24 cellular contexts compared by ENCODE assay signal in genomic region chr9:100108572-100108971, GRCh38. TPM values are rescaled to one million over a fixed set of nuclear protein-coding genes. Genes with fewer than 3 reads are reported as not detected.
DNase-seq lines count a peak whose midpoint lies in the region; ATAC-seq and TF ChIP-seq lines count a peak whose summit lies in the region.
"Had no signal": no experiment of that assay in that cellular context is flagged by ENCODE, and none has a peak within 500 bp of the region (broad histone marks: within the 10 kb centered on the region; RNA-seq: fewer than 3 reads in every experiment).

No MANE protein-coding gene starts in this region.

- peaks cover 8% of the 10 kb centered on the region for H3K36me3 Mint-ChIP-seq in endodermal cell (ENCODE audit: low read depth)
- peaks cover 4% of the 10 kb centered on the region for H3K36me3 Mint-ChIP-seq in neural progenitor cell

- H3K27me3 ChIP-seq in endodermal cell (ENCODE audit: control insufficient read depth, insufficient read depth, low read length, poor library complexity, severe bottlenecking) = no peaks in the 10 kb centered on the region
- no peaks in the 10 kb centered on the region for H3K27me3 ChIP-seq in neural progenitor cell
- H3K27me3 ChIP-seq in BE2C = no peaks in the 10 kb centered on the region
- H3K27me3 ChIP-seq: heart left ventricle, right lobe of liver had no signal

- H3K36me3 ChIP-seq in endodermal cell (ENCODE audit: control insufficient read depth, insufficient read depth, low read length) = peaks cover 49% of the 10 kb centered on the region
- peaks cover 24% of the 10 kb centered on the region for H3K36me3 ChIP-seq in neural progenitor cell
- peaks cover 49% of the 10 kb centered on the region for H3K36me3 ChIP-seq in BE2C

- no peaks in the 10 kb centered on the region for H3K27me3 Mint-ChIP-seq in endodermal cell (ENCODE audit: insufficient read depth)
- no peaks in the 10 kb centered on the region for H3K27me3 Mint-ChIP-seq in neural progenitor cell (ENCODE audit: insufficient read depth, low read depth)
- H3K27me3 Mint-ChIP-seq: CD4-positive, alpha-beta memory T cell had no signal

- DNase-seq in NCI-H2081 (lab: John Stamatoyannopoulos, UW) (peak; percentile 3 to 22), NCI-H2081 treated with DMSO at 0.1 percent for 48 hours (lab: John Stamatoyannopoulos, UW) (no peak), NCI-H774 (lab: John Stamatoyannopoulos, UW) (peak; percentile 45), endodermal cell (no peak), neural progenitor cell (ENCODE audit: low spot score) (no peak), BE2C (no peak), H4 (ENCODE audit: low spot score) (no peak)
- DNase-seq: activated CD4-positive, alpha-beta T cell treated with anti-CD3 and anti-CD28 coated beads, Interleukin-2, amount 50 U/mL, for 48 hours; activated naive CD4-positive, alpha-beta T cell treated with Interleukin-2 at 50 U/mL for 16 hours; CD4-positive, alpha-beta memory T cell; effector CD8-positive, alpha-beta T cell; heart left ventricle; immature natural killer cell; lower lobe of right lung; NCI-H1436 treated with DMSO at 0.1 percent for 48 hours; NCI-H510A; right lobe of liver; SIG-M5; WERI-Rb-1 had no signal

- no peaks in the 10 kb centered on the region for H3K79me2 ChIP-seq in neural progenitor cell (ENCODE audit: low read depth)

- H2AFZ ChIP-seq in neural progenitor cell (replicated peaks) = no peak overlapping the region

- H3K9me3 Mint-ChIP-seq in endodermal cell = no peaks in the 10 kb centered on the region
- no peaks in the 10 kb centered on the region for H3K9me3 Mint-ChIP-seq in neural progenitor cell
- H3K9me3 Mint-ChIP-seq: CD4-positive, alpha-beta memory T cell; immature natural killer cell; stimulated activated effector memory CD8-positive, alpha-beta T cell treated with anti-CD3 and anti-CD28 coated beads, Interleukin-12 subunit alpha, Interleukin-12 subunit beta, amount 100 ng/mL, for 72 hours; T-helper 1 cell treated with Interleukin-12 subunit alpha and Interleukin-12 subunit beta and Interleukin-4 antibody, amounts not matched to agents 30 μg/mL and 1 μg/mL, for 36 hours had no signal

- H3K4me2 ChIP-seq in neural progenitor cell = no peak overlapping the region
- H3K4me2 ChIP-seq: KMS-11 had no signal

- peaks cover 7% of the 10 kb centered on the region for H4K20me1 ChIP-seq in neural progenitor cell (ENCODE audit: low read depth)

- peak overlapping the region; percentile 59 for H3K27ac ChIP-seq in endodermal cell (ENCODE audit: low read depth, low read length)
- no peak overlapping the region for H3K27ac ChIP-seq in neural progenitor cell
- H3K27ac ChIP-seq: heart left ventricle, KMS-11, lower lobe of right lung, right lobe of liver, thoracic aorta, WERI-Rb-1 had no signal

- TF ChIP-seq CTCF in endodermal cell (conservative IDR thresholded peaks at IDR 0.05) = no peak
- no peak for TF ChIP-seq CTCF in neural progenitor cell (IDR thresholded peaks at IDR 0.05)
- no peak for TF ChIP-seq CTCF in BE2C (IDR thresholded peaks at IDR 0.05; ENCODE audit: low read depth, low read length)

- no peaks in the 10 kb centered on the region for H3F3A ChIP-seq in neural progenitor cell (ENCODE audit: low read depth)

- H3K4me1 Mint-ChIP-seq in endodermal cell = peaks cover 22% of the 10 kb centered on the region
- H3K4me1 Mint-ChIP-seq in neural progenitor cell = peaks cover 11% of the 10 kb centered on the region

- H3K27ac Mint-ChIP-seq in endodermal cell (no peak overlapping the region), neural progenitor cell (peak overlapping the region; percentile 95)
- H3K27ac Mint-ChIP-seq: CD4-positive, alpha-beta memory T cell; immature natural killer cell; stimulated activated effector memory CD8-positive, alpha-beta T cell treated with anti-CD3 and anti-CD28 coated beads, Interleukin-12 subunit alpha, Interleukin-12 subunit beta, amount 100 ng/mL, for 72 hours; T-helper 1 cell treated with Interleukin-12 subunit alpha and Interleukin-12 subunit beta and Interleukin-4 antibody, amounts not matched to agents 30 μg/mL and 1 μg/mL, for 36 hours had no signal

- H3K9ac ChIP-seq in endodermal cell (ENCODE audit: extremely low read depth, low read length, poor library complexity, severe bottlenecking) = no peak overlapping the region
- no peak overlapping the region for H3K9ac ChIP-seq in neural progenitor cell
- H3K9ac ChIP-seq: KMS-11 had no signal

- H3K4me3 ChIP-seq in endodermal cell (ENCODE audit: low read length) (no peak overlapping the region), neural progenitor cell (no peak overlapping the region), BE2C (ENCODE audit: low read depth, low read length) (no peak overlapping the region)
- H3K4me3 ChIP-seq: heart left ventricle, lower lobe of right lung, right lobe of liver, thoracic aorta had no signal

- ATAC-seq in GM21619 (IDR thresholded peaks at IDR 0.05; ENCODE audit: unreplicated experiment) = no peak
- ATAC-seq: heart left ventricle; lower lobe of right lung; right lobe of liver; stimulated activated effector memory CD8-positive, alpha-beta T cell treated with anti-CD3 and anti-CD28 coated beads, Interleukin-12 subunit alpha, Interleukin-12 subunit beta, amount 100 ng/mL, for 72 hours had no signal

- H3K4me1 ChIP-seq in endodermal cell (ENCODE audit: control insufficient read depth, insufficient read depth, low read length) (peaks cover 4% of the 10 kb centered on the region), neural progenitor cell (peaks cover 7% of the 10 kb centered on the region), BE2C (no peaks in the 10 kb centered on the region)
- H3K4me1 ChIP-seq: lower lobe of right lung had no signal

- 80 to 90% methylated on average over 1 to 2 of the region's 2 CpGs for WGBS in endodermal cell (ENCODE audit: insufficient coverage in 1 of 2, insufficient read length in 1 of 2), 2 experiments

- no peaks in the 10 kb centered on the region for H3K9me3 ChIP-seq in endodermal cell (ENCODE audit: control insufficient read depth, low read length)
- H3K9me3 ChIP-seq in neural progenitor cell (ENCODE audit: low read depth) = no peaks in the 10 kb centered on the region
- no peaks in the 10 kb centered on the region for H3K9me3 ChIP-seq in BE2C
- H3K9me3 ChIP-seq: heart left ventricle, lower lobe of right lung, right lobe of liver, thoracic aorta had no signal

- H3K4me3 Mint-ChIP-seq in endodermal cell (no peak overlapping the region), neural progenitor cell (no peak overlapping the region)
- H3K4me3 Mint-ChIP-seq: CD4-positive, alpha-beta memory T cell; immature natural killer cell; stimulated activated effector memory CD8-positive, alpha-beta T cell treated with anti-CD3 and anti-CD28 coated beads, Interleukin-12 subunit alpha, Interleukin-12 subunit beta, amount 100 ng/mL, for 72 hours; T-helper 1 cell treated with Interleukin-12 subunit alpha and Interleukin-12 subunit beta and Interleukin-4 antibody, amounts not matched to agents 30 μg/mL and 1 μg/mL, for 36 hours had no signal

RNA-seq across cellular contexts. Expression of gene INVS, which starts 9.5 kb away (rescaled TPM):
- total RNA-seq in endodermal cell (10 to 100 TPM; 22.8 to 26.6 TPM), neural progenitor cell (ENCODE audit: low replicate concordance) (24.3 and 29.2 TPM in 2 replicates)
- polyA plus RNA-seq in endodermal cell (2013, experiment 1 of 2) = 14.1 TPM
- 13.8 TPM for polyA plus RNA-seq in endodermal cell (2013, experiment 2 of 2)
- polyA plus RNA-seq in BE2C (2012; ENCODE audit: insufficient read depth, insufficient read length, low read depth) = 4.8 TPM
- 12.2 and 19.5 TPM in 2 replicates for total RNA-seq in H4 (2014; rRNA removed; shearing (Covaris generic))

RNA-seq across cellular contexts. Expression of gene ERP44, which starts 9.8 kb away (rescaled TPM):
- total RNA-seq in endodermal cell = 10 to 100 TPM; 22.4 to 23.4 TPM
- polyA plus RNA-seq in endodermal cell (2013, experiment 1 of 2) = 24.5 TPM
- 23.0 TPM for polyA plus RNA-seq in endodermal cell (2013, experiment 2 of 2)
- total RNA-seq in neural progenitor cell (ENCODE audit: low replicate concordance) = 12.0 and 18.0 TPM in 2 replicates
- 15.0 TPM for polyA plus RNA-seq in BE2C (2012; ENCODE audit: insufficient read depth, insufficient read length, low read depth)
- 22.3 and 26.8 TPM in 2 replicates for total RNA-seq in H4 (2014; rRNA removed; shearing (Covaris generic))

Comparison
In these comparisons a context has a peak if more than half of its experiments do, and no peak if none do; other contexts are left out.
1. DNase-seq: peak in NCI-H2081 (2 of 2) and NCI-H774 (single experiment); none in NCI-H2081 treated with DMSO at 0.1 percent for 48 hours (single experiment), endodermal cell (single experiment), neural progenitor cell (single experiment), BE2C (single experiment) and H4 (single experiment).